8 cellular contexts compared by ENCODE assay signal in the genomic region with DNA sequence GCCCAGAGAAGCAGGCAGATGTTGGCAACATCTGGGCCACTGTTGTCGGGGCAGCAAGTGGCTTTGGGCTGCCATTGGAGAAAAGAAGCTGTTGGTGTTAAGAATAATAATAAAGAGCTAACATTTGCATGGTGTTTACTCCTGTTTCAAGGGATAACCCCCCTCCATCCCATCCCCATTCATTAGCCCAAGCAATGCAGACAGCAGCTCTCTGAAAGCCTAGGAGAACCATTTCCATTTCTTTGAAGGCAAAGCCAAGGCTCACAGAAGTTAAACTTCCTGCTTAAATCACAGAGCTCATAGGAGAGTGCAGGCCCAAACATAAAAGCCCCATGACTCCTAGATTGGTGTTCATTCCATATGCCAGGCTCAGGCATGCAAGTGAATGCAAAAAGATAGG.
"Had no signal": no experiment of that assay in that cellular context is flagged by ENCODE, and none has a peak within 500 bp of the region (broad histone marks: within the 10 kb centered on the region; RNA-seq: fewer than 3 reads in every experiment).

No MANE protein-coding gene starts in this region.

- H3K27ac ChIP-seq: HL-60 had no signal

- H3K9me3 ChIP-seq: HAP-1 had no signal

- DNase-seq: H7, HFFc6, IMR-90 had no signal

- H2AFZ ChIP-seq: GM23338 had no signal

- H3K36me3 ChIP-seq: HAP-1 had no signal

- H3K27ac Mint-ChIP-seq: GM23338, HFFc6 had no signal

- H3K4me3 Mint-ChIP-seq: GM23338, HFFc6 had no signal

- ATAC-seq: GM23338, HCT116, K562 had no signal

- H3K4me3 ChIP-seq: GM23338, HAP-1, K562 had no signal

- H3K4me1 ChIP-seq: HAP-1 had no signal

- H3K4me2 ChIP-seq: GM23338 had no signal
